Comparison of ENCODE assay signal across 13 cellular contexts in genomic region chr1:21307663-21308062, GRCh38. TPM values are rescaled to one million over a fixed set of nuclear protein-coding genes. Genes with fewer than 3 reads are reported as not detected.
A peak's percentile ranks its signal among the peaks of the same experiment; 100 is the strongest.
DNase-seq lines count a peak whose midpoint lies in the region; ATAC-seq and TF ChIP-seq lines count a peak whose summit lies in the region.
"Had no signal": no experiment of that assay in that cellular context is flagged by ENCODE, and none has a peak within 500 bp of the region (broad histone marks: within the 10 kb centered on the region; RNA-seq: fewer than 3 reads in every experiment).

No MANE protein-coding gene starts in this region.

- H3K27me3 ChIP-seq in left ventricle myocardium inferior (ENCODE audit: low read depth) = no peaks in the 10 kb centered on the region
- H3K27me3 ChIP-seq in uterus = no peaks in the 10 kb centered on the region

- CTCF ChIA-PET in WTC11 (lab: Charles Lee) = interaction anchor here (1.2 to 3.9 kb wide), 5 partner anchors 13 to 90 kb away, joined by 3 to 25 read pairs (median 7); no protein-coding TSS in a partner anchor

- H3K9me3 ChIP-seq in left ventricle myocardium inferior (replicated peaks) = no peaks in the 10 kb centered on the region
- H3K9me3 ChIP-seq in uterus = no peaks in the 10 kb centered on the region
- H3K9me3 ChIP-seq: HAP-1 had no signal

- ATAC-seq in Right ventricle myocardium inferior (no peak), WTC11 (peak; percentile 72), HG03097 (IDR thresholded peaks at IDR 0.05; ENCODE audit: low FRiP score, unreplicated experiment) (no peak), HG02981 (IDR thresholded peaks at IDR 0.05; ENCODE audit: unreplicated experiment) (no peak)

- H3K27me3 Mint-ChIP-seq in WTC11 (ENCODE audit: low read depth) = no peaks in the 10 kb centered on the region

- TF ChIP-seq CTCF in left ventricle myocardium inferior (IDR thresholded peaks at IDR 0.05; ENCODE audit: borderline replicate concordance) = no peak
- TF ChIP-seq CTCF in WTC11 (IDR thresholded peaks at IDR 0.05) = no peak
- no peak for TF ChIP-seq CTCF in uterus (IDR thresholded peaks at IDR 0.05)

- no peak for TF ChIP-seq POLR2A in uterus (IDR thresholded peaks at IDR 0.05)

- DNase-seq in left ventricle myocardium inferior = no peak
- DNase-seq in Right ventricle myocardium inferior (ENCODE audit: missing footprints) = no peak
- no peak for DNase-seq in WTC11 (ENCODE audit: low spot score)
- DNase-seq in iPS-NIHi7 (ENCODE audit: extremely low spot score) = peak; percentile 65
- DNase-seq in uterus = no peak
- no peak for DNase-seq in activated gamma-delta T cell treated with Interleukin-2 at 50 U/mL for 16 hours
- DNase-seq: Calu3; effector CD4-positive, alpha-beta T cell; NCI-H2029; SHP77 had no signal

- intact Hi-C loops in left ventricle myocardium inferior (cut with micrococcal nuclease) (no loop called here), Right ventricle myocardium inferior (cut with DNase I) (no loop called here), uterus (cut with DNase I; ENCODE audit: low total_unique reads) (no loop called here)

- H3K36me3 Mint-ChIP-seq in WTC11 = 0 out of 2 replicates have a peak, but pooled peaks cover 3% of the 10 kb centered on the region

- H3K27ac Mint-ChIP-seq in WTC11 = peak overlapping the region; percentile 65; the same call in 1 of the 2 replicates

- peaks cover 63% of the 10 kb centered on the region for H3K4me1 Mint-ChIP-seq in WTC11

- no peak overlapping the region for H3K4me3 Mint-ChIP-seq in WTC11

- POLR2A ChIA-PET in WTC11 (lab: Charles Lee) = no interaction called here

- H3K4me3 ChIP-seq in left ventricle myocardium inferior (no peak overlapping the region), uterus (no peak overlapping the region)
- H3K4me3 ChIP-seq: HAP-1 had no signal

- H3K9me3 Mint-ChIP-seq in WTC11 = no peaks in the 10 kb centered on the region

- peaks cover 74% of the 10 kb centered on the region for H3K4me1 ChIP-seq in left ventricle myocardium inferior
- peaks cover 19 to 21% of the 10 kb centered on the region in 2 donors for H3K4me1 ChIP-seq in uterus
- H3K4me1 ChIP-seq: HAP-1 had no signal

- H3K36me3 ChIP-seq in left ventricle myocardium inferior (no peaks in the 10 kb centered on the region), uterus (no peaks in the 10 kb centered on the region)
- H3K36me3 ChIP-seq: HAP-1 had no signal

- H3K27ac ChIP-seq in left ventricle myocardium inferior (replicated peaks) = peak overlapping the region; percentile 50
- peak overlapping the region; percentile 73 to 89 for H3K27ac ChIP-seq in uterus

TF ChIP-seq in WTC11, 78 proteins besides CTCF, POLR2A, EP300 and RAD21:
- TF ChIP-seq KAT7 (CRISPR knock-in tag; IDR thresholded peaks at IDR 0.05; ENCODE audit: borderline replicate concordance) (no peak), NR1H2 (CRISPR knock-in tag; IDR thresholded peaks at IDR 0.05) (no peak), MAX (CRISPR knock-in tag; IDR thresholded peaks at IDR 0.05) (no peak), ESRRA (CRISPR knock-in tag; IDR thresholded peaks at IDR 0.05; ENCODE audit: borderline replicate concordance) (no peak), ZNF121 (CRISPR knock-in tag; IDR thresholded peaks at IDR 0.05) (0 out of 2 replicates have a peak, but pooled peaks have one; percentile 15)

RNA-seq across cellular contexts. Expression of gene ECE1, which starts 17.4 kb away (rescaled TPM):
- total RNA-seq in left ventricle myocardium inferior = 54.7 TPM
- 49.3 TPM for total RNA-seq in Right ventricle myocardium inferior
- 40.6 to 45.0 TPM (median 42.0 TPM) in 3 replicates for total RNA-seq in WTC11 (2021)
- 100 to 1,000 TPM in 1 of 4 donors, 10 to 100 TPM in 3; 45.6 to 175 (median 59.1) TPM for total RNA-seq in uterus
